ENCODE assay signal across 10 cellular contexts in the genomic region with DNA sequence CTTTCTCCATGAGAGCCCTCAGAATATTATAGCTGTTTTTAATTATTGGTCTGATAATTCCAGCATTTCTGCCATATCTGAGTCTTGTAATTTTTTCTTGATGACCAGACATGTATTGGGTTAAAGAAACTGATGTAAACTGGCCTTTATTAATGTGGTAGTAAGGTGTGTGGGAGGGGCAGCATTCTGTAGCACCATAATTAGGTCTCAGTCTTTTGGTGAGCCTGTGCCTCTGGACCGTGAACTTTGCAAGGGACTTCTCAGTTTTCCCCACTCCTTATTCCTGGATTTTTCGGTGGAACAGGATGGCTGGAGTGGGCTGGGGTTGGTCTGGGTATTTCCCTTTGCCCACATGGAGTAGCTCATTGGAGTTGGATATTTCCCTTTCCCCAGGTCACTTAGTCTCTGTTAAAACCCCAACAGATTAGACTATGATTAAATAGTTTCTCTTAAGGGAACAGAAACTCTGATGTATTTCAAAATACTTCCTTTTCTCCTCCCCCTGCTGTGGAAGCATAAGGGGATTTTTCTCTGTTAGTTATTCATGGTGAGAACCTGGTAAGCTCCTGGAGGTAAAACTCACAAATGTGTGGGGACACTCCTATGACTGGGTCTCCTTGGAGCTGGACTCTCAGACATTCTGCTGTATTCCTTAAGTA. TPM values are rescaled to one million over a fixed set of nuclear protein-coding genes. Genes with fewer than 3 reads are reported as not detected.
DNase-seq lines count a peak whose midpoint lies in the region; ATAC-seq and TF ChIP-seq lines count a peak whose summit lies in the region.
"Had no signal": no experiment of that assay in that cellular context is flagged by ENCODE, and none has a peak within 500 bp of the region (broad histone marks: within the 10 kb centered on the region; RNA-seq: fewer than 3 reads in every experiment).

No MANE protein-coding gene starts in this region.

- peak; percentile 80 for ATAC-seq in GM19035 (IDR thresholded peaks at IDR 0.05; ENCODE audit: unreplicated experiment)
- ATAC-seq in HG02840 (IDR thresholded peaks at IDR 0.05; ENCODE audit: low FRiP score, unreplicated experiment): peak; percentile 73
- no peak for ATAC-seq in activated CD8-positive, alpha-beta T cell treated with anti-CD3 and anti-CD28 coated beads, Interleukin-2, amount 10 ng/mL, durations not matched to agents 7 days and 5 days
- ATAC-seq: HCT116 had no signal

- H3K27ac Mint-ChIP-seq in progenitor cell of endocrine pancreas: peak overlapping the region; percentile 37
- H3K27ac Mint-ChIP-seq in activated CD8-positive, alpha-beta T cell treated with anti-CD3 and anti-CD28 coated beads, Interleukin-2, amount 10 ng/mL, durations not matched to agents 7 days and 5 days: no peak overlapping the region

- no peak overlapping the region for H3K4me3 Mint-ChIP-seq in progenitor cell of endocrine pancreas (ENCODE audit: low read depth)
- no peak overlapping the region for H3K4me3 Mint-ChIP-seq in activated CD8-positive, alpha-beta T cell treated with anti-CD3 and anti-CD28 coated beads, Interleukin-2, amount 10 ng/mL, durations not matched to agents 7 days and 5 days

- TF ChIP-seq CTCF in progenitor cell of endocrine pancreas (IDR thresholded peaks at IDR 0.05; ENCODE audit: unreplicated experiment): no peak

- H3K4me1 Mint-ChIP-seq in progenitor cell of endocrine pancreas (ENCODE audit: low read depth): peaks cover 5% of the 10 kb centered on the region
- H3K4me1 Mint-ChIP-seq in activated CD8-positive, alpha-beta T cell treated with anti-CD3 and anti-CD28 coated beads, Interleukin-2, amount 10 ng/mL, durations not matched to agents 7 days and 5 days (ENCODE audit: low read depth): no peaks in the 10 kb centered on the region

- DNase-seq in NAMALWA (ENCODE audit: low spot score): peak; percentile 22
- no peak for DNase-seq in progenitor cell of endocrine pancreas (ENCODE audit: low spot score, unreplicated experiment)
- no peak for DNase-seq in SHP77 (lab: John Stamatoyannopoulos, UW)
- DNase-seq in DMS114 treated with DMSO at 0.1 percent for 48 hours (lab: John Stamatoyannopoulos, UW; ENCODE audit: unreplicated experiment): no peak
- DNase-seq in HUDEP-2 (lab: John Stamatoyannopoulos, UW; ENCODE audit: unreplicated experiment in 76 of 76): no peak
- no peak for DNase-seq in activated CD8-positive, alpha-beta T cell treated with anti-CD3 and anti-CD28 coated beads, Interleukin-2, amount 10 ng/mL, durations not matched to agents 7 days and 5 days
- DNase-seq: OCI-M1 had no signal

- POLR2A ChIA-PET in activated CD8-positive, alpha-beta T cell treated with anti-CD3 and anti-CD28 coated beads, Interleukin-2, amount 10 ng/mL, durations not matched to agents 7 days and 5 days (lab: Charles Lee): no interaction called here

- CTCF ChIA-PET in activated CD8-positive, alpha-beta T cell treated with anti-CD3 and anti-CD28 coated beads, Interleukin-2, amount 10 ng/mL, durations not matched to agents 7 days and 5 days (lab: Charles Lee): no interaction called here

- peaks cover 24% of the 10 kb centered on the region for H3K36me3 Mint-ChIP-seq in progenitor cell of endocrine pancreas (ENCODE audit: insufficient read depth)
- no peaks in the 10 kb centered on the region for H3K36me3 Mint-ChIP-seq in activated CD8-positive, alpha-beta T cell treated with anti-CD3 and anti-CD28 coated beads, Interleukin-2, amount 10 ng/mL, durations not matched to agents 7 days and 5 days (ENCODE audit: low read depth)

- peaks cover 13% of the 10 kb centered on the region for H3K9me3 Mint-ChIP-seq in progenitor cell of endocrine pancreas (ENCODE audit: low read depth)
- H3K9me3 Mint-ChIP-seq in activated CD8-positive, alpha-beta T cell treated with anti-CD3 and anti-CD28 coated beads, Interleukin-2, amount 10 ng/mL, durations not matched to agents 7 days and 5 days (ENCODE audit: insufficient read depth): no peaks in the 10 kb centered on the region

- H3K27me3 Mint-ChIP-seq in progenitor cell of endocrine pancreas: no peaks in the 10 kb centered on the region
- H3K27me3 Mint-ChIP-seq in activated CD8-positive, alpha-beta T cell treated with anti-CD3 and anti-CD28 coated beads, Interleukin-2, amount 10 ng/mL, durations not matched to agents 7 days and 5 days (ENCODE audit: low read depth): no peaks in the 10 kb centered on the region

RNA-seq across cellular contexts. Expression of gene FSD1L, which starts 52.4 kb away (rescaled TPM):
- total RNA-seq in progenitor cell of endocrine pancreas: 27.6 and 29.5 TPM in 2 replicates
- total RNA-seq in activated CD8-positive, alpha-beta T cell treated with anti-CD3 and anti-CD28 coated beads, Interleukin-2, amount 10 ng/mL, durations not matched to agents 7 days and 5 days: 1 to 10 TPM; 7.9 to 8.3 TPM

RNA-seq across cellular contexts. Expression of gene FKTN, which starts 57.7 kb away (rescaled TPM):
- 17.7 and 19.0 TPM in 2 replicates for total RNA-seq in progenitor cell of endocrine pancreas
- total RNA-seq in activated CD8-positive, alpha-beta T cell treated with anti-CD3 and anti-CD28 coated beads, Interleukin-2, amount 10 ng/mL, durations not matched to agents 7 days and 5 days: 10 to 100 TPM; 11.0 to 12.8 TPM
